Comparison of ENCODE assay signal across 18 cellular contexts in genomic region chr20:24451428-24451827, GRCh38. TPM values are rescaled to one million over a fixed set of nuclear protein-coding genes. Genes with fewer than 3 reads are reported as not detected.
DNase-seq lines count a peak whose midpoint lies in the region; ATAC-seq, FAIRE-seq and TF ChIP-seq lines count a peak whose summit lies in the region.
"Had no signal": no experiment of that assay in that cellular context is flagged by ENCODE, and none has a peak within 500 bp of the region (broad histone marks: within the 10 kb centered on the region; RNA-seq: fewer than 3 reads in every experiment).

No MANE protein-coding gene starts in this region.

- H3K79me1 ChIP-seq in mesenchymal stem cell (replicated peaks; ENCODE audit: low read length, poor library complexity, severe bottlenecking) = no peaks in the 10 kb centered on the region

- no peak overlapping the region for H2AK5ac ChIP-seq in mesenchymal stem cell (ENCODE audit: low read length, severe bottlenecking)

- no peak for TF ChIP-seq RAD21 in HepG2 (CRISPR knock-in tag; IDR thresholded peaks at IDR 0.05)

- no peak for TF ChIP-seq EP300 in HepG2 (IDR thresholded peaks at IDR 0.05; ENCODE audit: low read depth in 2 of 2, low read length in 2 of 2)
- TF ChIP-seq EP300 in HepG2 (CRISPR knock-in tag; IDR thresholded peaks at IDR 0.05; ENCODE audit: borderline replicate concordance) = no peak

- H3K36me3 ChIP-seq in HepG2 (replicated peaks in 1 of 2; ENCODE audit: control insufficient read depth in 1 of 2, insufficient read depth in 2 of 2, low read length in 2 of 2) = no peaks in the 10 kb centered on the region
- H3K36me3 ChIP-seq in right lobe of liver = no peaks in the 10 kb centered on the region
- H3K36me3 ChIP-seq in bronchial epithelial cell (ENCODE audit: control insufficient read depth, insufficient read depth, low read length) = no peaks in the 10 kb centered on the region
- H3K36me3 ChIP-seq in mesenchymal stem cell (ENCODE audit: control insufficient read depth in 1 of 2, insufficient read depth in 2 of 2, low read depth in 1 of 2, low read length in 2 of 2) = no peaks in the 10 kb centered on the region
- H3K36me3 ChIP-seq: HAP-1 had no signal

- H3K4ac ChIP-seq in mesenchymal stem cell (ENCODE audit: low read depth in 1 of 2, low read length in 2 of 2) = no peak overlapping the region

- peak; percentile 26 for FAIRE-seq in HepG2 (lab: Jason Lieb, UNC)
- peak; percentile 91 for FAIRE-seq in bronchial epithelial cell (lab: Jason Lieb, UNC)
- FAIRE-seq in urothelium cell line (lab: Jason Lieb, UNC) = peak; percentile 37
- FAIRE-seq: G401.6, GM12892, H54 had no signal

- H3K79me2 ChIP-seq in HepG2 (ENCODE audit: insufficient read depth, low read length) = no peaks in the 10 kb centered on the region

- no peak for TF ChIP-seq CTCF in HepG2 (CRISPR knock-in tag; IDR thresholded peaks at IDR 0.05)
- TF ChIP-seq CTCF in right lobe of liver (IDR thresholded peaks at IDR 0.05) = no peak
- no peak for TF ChIP-seq CTCF in bronchial epithelial cell (IDR thresholded peaks at IDR 0.05; ENCODE audit: insufficient read depth, low read length, severe bottlenecking)
- no peak for TF ChIP-seq CTCF in progenitor cell of endocrine pancreas (IDR thresholded peaks at IDR 0.05; ENCODE audit: unreplicated experiment)

- in situ Hi-C loops in HepG2 (cut with HindIII; ENCODE audit: extremely low pct_ligation_motif_present, low pct_unique_long_range_greater_than_20kb) = no loop called here

- H3K9me3 ChIP-seq in HepG2 (ENCODE audit: low read length) = no peaks in the 10 kb centered on the region
- H3K9me3 ChIP-seq in right lobe of liver = no peaks in the 10 kb centered on the region
- no peaks in the 10 kb centered on the region for H3K9me3 ChIP-seq in mesenchymal stem cell (ENCODE audit: control insufficient read depth, low read length)
- H3K9me3 ChIP-seq: HAP-1 had no signal

- 28% methylated on average over 3 of the region's 3 CpGs for WGBS in HepG2 (ENCODE audit: low lambda C conversion rate)
- WGBS in right lobe of liver (ENCODE audit: insufficient coverage, low coverage, low lambda C conversion rate, missing lambda C conversion rate) = 81% methylated on average over 3 of the region's 3 CpGs
- WGBS in mesenchymal stem cell = 93% methylated on average over 3 of the region's 3 CpGs

- H2BK120ac ChIP-seq in mesenchymal stem cell (ENCODE audit: low read depth, low read length) = no peak overlapping the region

- ATAC-seq in HepG2 (no peak), right lobe of liver (no peak), GM21737 (IDR thresholded peaks at IDR 0.05; ENCODE audit: unreplicated experiment) (no peak)
- ATAC-seq: GM23338 had no signal

- H3K27ac ChIP-seq in HepG2 (ENCODE audit: extremely low read length, insufficient read depth, low read length) = no peak overlapping the region
- H3K27ac ChIP-seq in right lobe of liver = no peak overlapping the region
- no peak overlapping the region for H3K27ac ChIP-seq in mesenchymal stem cell (ENCODE audit: low read length, poor library complexity, severe bottlenecking)

- POLR2A ChIA-PET in HepG2 (lab: Yijun Ruan, JAX) = no interaction called here

- H3K36me3 Mint-ChIP-seq in progenitor cell of endocrine pancreas (ENCODE audit: insufficient read depth) = no peaks in the 10 kb centered on the region
- H3K36me3 Mint-ChIP-seq: CD4-positive, alpha-beta memory T cell had no signal

- no peak overlapping the region for H3K4me3 ChIP-seq in HepG2 (replicated peaks in 1 of 3; ENCODE audit: insufficient read depth in 1 of 3, low read depth in 2 of 3, low read length in 3 of 3)
- no peak overlapping the region for H3K4me3 ChIP-seq in right lobe of liver
- no peak overlapping the region for H3K4me3 ChIP-seq in bronchial epithelial cell (ENCODE audit: low read depth, low read length)
- H3K4me3 ChIP-seq in mesenchymal stem cell (ENCODE audit: insufficient read depth in 1 of 2, low read depth in 1 of 2, low read length in 2 of 2) = no peak overlapping the region
- H3K4me3 ChIP-seq: GM23338, HAP-1 had no signal

- H3K4me3 Mint-ChIP-seq in progenitor cell of endocrine pancreas (ENCODE audit: low read depth) = no peak overlapping the region
- H3K4me3 Mint-ChIP-seq: CD4-positive, alpha-beta memory T cell; GM23338 had no signal

- no peak overlapping the region for H3K14ac ChIP-seq in mesenchymal stem cell (ENCODE audit: low read length in 2 of 2)

- intact Hi-C loops in HepG2 (cut with micrococcal nuclease; ENCODE audit: unreplicated experiment) (no loop called here), right lobe of liver (cut with DNase I) (no loop called here)

- CTCF ChIA-PET in HepG2 (lab: Yijun Ruan, JAX; ENCODE audit: low intra/inter-chr PET ratio, low total read pairs) = no interaction called here

- H2BK12ac ChIP-seq in mesenchymal stem cell (ENCODE audit: low read length in 2 of 2) = no peak overlapping the region

- peaks cover 12% of the 10 kb centered on the region for H3K4me1 Mint-ChIP-seq in progenitor cell of endocrine pancreas (ENCODE audit: low read depth)
- H3K4me1 Mint-ChIP-seq: CD4-positive, alpha-beta memory T cell had no signal

- no peaks in the 10 kb centered on the region for H3K9me3 Mint-ChIP-seq in progenitor cell of endocrine pancreas (ENCODE audit: low read depth)
- H3K9me3 Mint-ChIP-seq: CD4-positive, alpha-beta memory T cell had no signal

- H3K27me3 ChIP-seq in HepG2 (ENCODE audit: control insufficient read depth in 1 of 2, insufficient read depth in 2 of 2, low read length in 2 of 2) (peaks cover 0 to 17% of the 10 kb centered on the region in 2 experiments; a peak in 2 of 5 replicates), right lobe of liver (no peaks in the 10 kb centered on the region), bronchial epithelial cell (ENCODE audit: control insufficient read depth, insufficient read depth, low read length) (no peaks in the 10 kb centered on the region), mesenchymal stem cell (ENCODE audit: control insufficient read depth in 1 of 2, insufficient read depth in 1 of 2, low read length in 2 of 2) (peaks cover 23 to 61% of the 10 kb centered on the region in 2 experiments)

- H3K9ac ChIP-seq in HepG2 (ENCODE audit: insufficient read depth, low read depth, low read length) (no peak overlapping the region), mesenchymal stem cell (ENCODE audit: low read length) (no peak overlapping the region)

- no peak for TF ChIP-seq POLR2A in HepG2 (IDR thresholded peaks at IDR 0.05; ENCODE audit: insufficient read depth in 1 of 2, low read depth in 2 of 2, low read length in 2 of 2)
- no peak for TF ChIP-seq POLR2A in right lobe of liver (IDR thresholded peaks at IDR 0.05)

- BruUV-seq in HepG2 (replicated peaks; lab: Mats Ljungman, UMichigan) = no TSS peak

- H3K23ac ChIP-seq in mesenchymal stem cell (ENCODE audit: low read length in 2 of 2) = no peak overlapping the region

- no peak overlapping the region for H3K18ac ChIP-seq in mesenchymal stem cell (ENCODE audit: low read depth in 1 of 2, low read length in 2 of 2)

- no peaks in the 10 kb centered on the region for H4K20me1 ChIP-seq in HepG2 (ENCODE audit: insufficient read depth, low read length)

- no peak overlapping the region for H2BK15ac ChIP-seq in mesenchymal stem cell (ENCODE audit: low read depth, poor library complexity, severe bottlenecking)

- H2BK5ac ChIP-seq in mesenchymal stem cell (ENCODE audit: low read depth, low read length, poor library complexity, severe bottlenecking) = no peak overlapping the region

- DNase-seq in HepG2 (ENCODE audit: low spot score) (no peak), right lobe of liver (no peak), bronchial epithelial cell (ENCODE audit: low read depth) (no peak), mesenchymal stem cell (no peak), urothelium cell line (ENCODE audit: low spot score) (no peak), NCI-H226 (no peak), progenitor cell of endocrine pancreas (ENCODE audit: low spot score, unreplicated experiment) (no peak)
- DNase-seq: C1 segment of cervical spinal cord; Calu3; CD4-positive, alpha-beta memory T cell; COR-L47; DND-41 had no signal

- no peak overlapping the region for H4K8ac ChIP-seq in mesenchymal stem cell (ENCODE audit: low read length)

- peak overlapping the region; percentile 70 for H4K91ac ChIP-seq in mesenchymal stem cell (ENCODE audit: low read length)

- no peak overlapping the region for H2AFZ ChIP-seq in HepG2 (ENCODE audit: low read length)
- no peak overlapping the region for H2AFZ ChIP-seq in mesenchymal stem cell (ENCODE audit: low read depth, low read length)
- H2AFZ ChIP-seq: GM23338 had no signal

- H3K27me3 Mint-ChIP-seq in progenitor cell of endocrine pancreas = peaks cover 45% of the 10 kb centered on the region

- no peaks in the 10 kb centered on the region for H3K4me1 ChIP-seq in HepG2 (ENCODE audit: insufficient read depth, low read length)
- no peaks in the 10 kb centered on the region for H3K4me1 ChIP-seq in right lobe of liver
- H3K4me1 ChIP-seq in mesenchymal stem cell (ENCODE audit: control insufficient read depth, insufficient read depth, low read depth, low read length) = peaks cover 2% of the 10 kb centered on the region
- H3K4me1 ChIP-seq: HAP-1 had no signal

- H3K27ac Mint-ChIP-seq in progenitor cell of endocrine pancreas = no peak overlapping the region
- H3K27ac Mint-ChIP-seq: CD4-positive, alpha-beta memory T cell; GM23338 had no signal

- H3K4me2 ChIP-seq in HepG2 (ENCODE audit: low read depth, low read length) = no peak overlapping the region
- no peak overlapping the region for H3K4me2 ChIP-seq in mesenchymal stem cell (ENCODE audit: low read length, poor library complexity, severe bottlenecking)
- H3K4me2 ChIP-seq: GM23338 had no signal

RNA-seq across cellular contexts. Expression of gene SYNDIG1, which starts 18.0 kb away (rescaled TPM):
- total RNA-seq in HepG2 (2016; rRNA removed; fragmentation: Illumina TruSeq; extraction: Trizol) (not detected in 2 replicates), right lobe of liver (not detected), bronchial epithelial cell (not detected in 2 replicates), progenitor cell of endocrine pancreas (0.19 and 0.38 TPM in 2 replicates)
- not detected in 2 replicates for total RNA-seq in HepG2 (2016; cell fraction: cytosol; rRNA removed; fragmentation: Illumina TruSeq; extraction: Trizol; ENCODE audit: low read depth)
- not detected in 2 replicates for total RNA-seq in HepG2 (2016; cell fraction: insoluble cytoplasmic fraction; rRNA removed; fragmentation: Illumina TruSeq; extraction: Trizol)
- total RNA-seq in HepG2 (2016; cell fraction: membrane; rRNA removed; fragmentation: Illumina TruSeq; extraction: Trizol) = not detected in 2 replicates
- not detected in 2 replicates for total RNA-seq in HepG2 (2016; cell fraction: nucleus; rRNA removed; fragmentation: Illumina TruSeq; extraction: Trizol)
- not detected in 2 replicates for polyA plus RNA-seq in HepG2 (2011; rRNA removed)
- not detected in 2 replicates for polyA plus RNA-seq in HepG2 (2011; cell fraction: cytosol; rRNA removed)
- not detected in 2 replicates for polyA plus RNA-seq in HepG2 (2011; cell fraction: nucleus; rRNA removed)
- polyA plus RNA-seq in HepG2 (2012) = not detected in 2 replicates
- polyA plus RNA-seq in HepG2 (2016; cell fraction: cytosol; fragmentation: Illumina TruSeq; extraction: Trizol; ENCODE audit: low read depth) = not detected in 2 replicates
- not detected in 2 replicates for polyA plus RNA-seq in HepG2 (2016; cell fraction: insoluble cytoplasmic fraction; fragmentation: Illumina TruSeq; extraction: Trizol; ENCODE audit: low read depth)
- not detected in 2 replicates for polyA plus RNA-seq in HepG2 (2016; cell fraction: membrane; fragmentation: Illumina TruSeq; extraction: Trizol; ENCODE audit: low read depth)
- polyA plus RNA-seq in HepG2 (2016; cell fraction: nucleus; fragmentation: Illumina TruSeq; extraction: Trizol; ENCODE audit: insufficient read depth, low read depth) = not detected in 2 replicates
- polyA minus RNA-seq in HepG2 (2011; rRNA and poly(A)+ RNA removed; ENCODE audit: low replicate concordance) = not detected in 2 replicates
- not detected in 2 replicates for polyA minus RNA-seq in HepG2 (2011; cell fraction: cytosol; rRNA and poly(A)+ RNA removed)
- not detected in 2 replicates for polyA minus RNA-seq in HepG2 (2011; cell fraction: nucleus; rRNA and poly(A)+ RNA removed)
- polyA plus RNA-seq in mesenchymal stem cell (2013, experiment 1 of 2) = not detected
- polyA plus RNA-seq in mesenchymal stem cell (2013, experiment 2 of 2) = not detected
- total RNA-seq: Calu3; CD4-positive, alpha-beta memory T cell had no signal
- polyA plus RNA-seq: CD4-positive, alpha-beta memory T cell had no signal
